18 cellular contexts compared by ENCODE assay signal in the genomic region with DNA sequence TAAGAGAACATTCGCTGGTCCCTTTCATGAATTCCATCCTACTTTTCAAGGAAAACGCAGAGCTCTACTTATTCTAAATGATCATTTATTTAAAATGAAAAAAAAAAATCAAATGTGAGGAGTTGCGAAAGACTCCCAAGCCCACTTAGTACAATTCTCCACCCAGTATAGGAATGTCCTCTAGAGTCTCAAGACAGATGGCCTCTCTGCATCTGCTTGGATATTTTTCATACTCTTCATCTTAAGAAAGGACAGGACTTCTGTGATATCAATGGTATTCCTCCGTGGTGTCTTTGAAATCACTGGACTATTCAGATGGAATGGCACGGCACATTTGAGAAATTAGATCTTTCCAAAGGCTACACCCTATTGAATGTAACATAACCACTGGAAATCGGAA.
A peak's percentile ranks its signal among the peaks of the same experiment; 100 is the strongest.
DNase-seq lines count a peak whose midpoint lies in the region; ATAC-seq, FAIRE-seq and TF ChIP-seq lines count a peak whose summit lies in the region.
"Had no signal": no experiment of that assay in that cellular context is flagged by ENCODE, and none has a peak within 500 bp of the region (broad histone marks: within the 10 kb centered on the region; RNA-seq: fewer than 3 reads in every experiment).

No MANE protein-coding gene starts in this region.

- no peak for TF ChIP-seq RAD21 in HepG2 (CRISPR knock-in tag; IDR thresholded peaks at IDR 0.05)

- in situ Hi-C loops in HepG2 (cut with HindIII; ENCODE audit: extremely low pct_ligation_motif_present, low pct_unique_long_range_greater_than_20kb), result no loop called here

- H3K4me2 ChIP-seq in HepG2 (ENCODE audit: low read depth, low read length), result no peak overlapping the region
- no peak overlapping the region for H3K4me2 ChIP-seq in MM.1S (ENCODE audit: low read depth, low read length)
- H3K4me2 ChIP-seq: A549; BLaER1 treated with 17β-estradiol and CSF1 and Interleukin-3, amounts not matched to agents 10 nM and 100 nM had no signal

- no peak for FAIRE-seq in HepG2 (lab: Jason Lieb, UNC)
- FAIRE-seq: A549 had no signal

- H3K27ac Mint-ChIP-seq in WTC11, result 0 out of 2 replicates have a peak overlapping the region, but pooled peaks have one; percentile 34
- H3K27ac Mint-ChIP-seq: B cell; CD8-positive, alpha-beta T cell; IgD-negative memory B cell had no signal

- peaks cover 9% of the 10 kb centered on the region for H3K4me1 ChIP-seq in HepG2 (ENCODE audit: insufficient read depth, low read length)
- H3K4me1 ChIP-seq in right lobe of liver, result peaks cover 0 to 12% (median 6%) of the 10 kb centered on the region in 4 donors
- H3K4me1 ChIP-seq in MM.1S (ENCODE audit: low read length), result no peaks in the 10 kb centered on the region
- H3K4me1 ChIP-seq: A549; BLaER1 treated with 17β-estradiol and CSF1 and Interleukin-3, amounts not matched to agents 10 nM and 100 nM had no signal

- TF ChIP-seq CTCF in HepG2 (CRISPR knock-in tag; IDR thresholded peaks at IDR 0.05) (no peak), right lobe of liver (IDR thresholded peaks at IDR 0.05) (no peak), WTC11 (IDR thresholded peaks at IDR 0.05) (no peak), MM.1S (IDR thresholded peaks at IDR 0.05; ENCODE audit: low read length) (no peak)

- H3K27ac ChIP-seq in HepG2 (ENCODE audit: extremely low read length, insufficient read depth, low read length) (no peak overlapping the region), right lobe of liver (no peak overlapping the region), MM.1S (ENCODE audit: low read length) (no peak overlapping the region)
- H3K27ac ChIP-seq: 22Rv1; A549; BLaER1 treated with 17β-estradiol and CSF1 and Interleukin-3, amounts not matched to agents 10 nM and 100 nM had no signal

- no peak for TF ChIP-seq POLR2A in HepG2 (IDR thresholded peaks at IDR 0.05; ENCODE audit: insufficient read depth in 1 of 2, low read depth in 2 of 2, low read length in 2 of 2)
- no peak for TF ChIP-seq POLR2A in right lobe of liver (IDR thresholded peaks at IDR 0.05)

- no peaks in the 10 kb centered on the region for H3F3A ChIP-seq in MM.1S (ENCODE audit: insufficient read depth, low read length)

- no peaks in the 10 kb centered on the region for H3K9me3 ChIP-seq in HepG2 (ENCODE audit: low read length)
- H3K9me3 ChIP-seq in right lobe of liver, result no peaks in the 10 kb centered on the region
- H3K9me3 ChIP-seq in MM.1S (replicated peaks; ENCODE audit: insufficient read depth, low read length), result no peaks in the 10 kb centered on the region

- intact Hi-C loops in HepG2 (cut with micrococcal nuclease; ENCODE audit: unreplicated experiment) (no loop called here), right lobe of liver (cut with DNase I) (no loop called here)

- POLR2A ChIA-PET in HepG2 (lab: Yijun Ruan, JAX), result no interaction called here
- POLR2A ChIA-PET in WTC11 (lab: Charles Lee), result no interaction called here

- no peak for TF ChIP-seq EP300 in HepG2 (IDR thresholded peaks at IDR 0.05; ENCODE audit: low read depth in 2 of 2, low read length in 2 of 2)
- TF ChIP-seq EP300 in HepG2 (CRISPR knock-in tag; IDR thresholded peaks at IDR 0.05; ENCODE audit: borderline replicate concordance), result no peak

- no peak for ATAC-seq in HepG2
- no peak for ATAC-seq in right lobe of liver
- no peak for ATAC-seq in WTC11
- ATAC-seq in GM21529 (IDR thresholded peaks at IDR 0.05; ENCODE audit: unreplicated experiment), result no peak
- ATAC-seq: A549; CD8-positive, alpha-beta T cell had no signal

- no peaks in the 10 kb centered on the region for H3K9me2 ChIP-seq in MM.1S (replicated peaks; ENCODE audit: insufficient read depth, low read length)

- H2AFZ ChIP-seq in HepG2 (ENCODE audit: low read length) (no peak overlapping the region), MM.1S (ENCODE audit: low read length) (no peak overlapping the region)

- H4K20me1 ChIP-seq in HepG2 (ENCODE audit: insufficient read depth, low read length) (0 out of 2 replicates have a peak, but pooled peaks cover 4% of the 10 kb centered on the region), MM.1S (ENCODE audit: insufficient read depth, low read length) (no peaks in the 10 kb centered on the region)
- H4K20me1 ChIP-seq: BLaER1 treated with 17β-estradiol and CSF1 and Interleukin-3, amounts not matched to agents 10 nM and 100 nM had no signal

- BruUV-seq in HepG2 (replicated peaks; lab: Mats Ljungman, UMichigan), result no TSS peak

- H3K9ac ChIP-seq in HepG2 (ENCODE audit: insufficient read depth, low read depth, low read length), result no peak overlapping the region
- no peak overlapping the region for H3K9ac ChIP-seq in MM.1S (ENCODE audit: low read length)
- H3K9ac ChIP-seq: BLaER1 treated with 17β-estradiol and CSF1 and Interleukin-3, amounts not matched to agents 10 nM and 100 nM had no signal

- no peak overlapping the region for H3K4me3 Mint-ChIP-seq in WTC11
- H3K4me3 Mint-ChIP-seq: B cell; CD8-positive, alpha-beta T cell; IgD-negative memory B cell had no signal

- no peaks in the 10 kb centered on the region for H3K36me3 Mint-ChIP-seq in WTC11
- H3K36me3 Mint-ChIP-seq: CD8-positive, alpha-beta T cell; IgD-negative memory B cell had no signal

- DNase-seq in HepG2 (ENCODE audit: low spot score), result no peak
- DNase-seq in right lobe of liver, result no peak
- no peak for DNase-seq in WTC11 (ENCODE audit: low spot score)
- DNase-seq in myocyte (ENCODE audit: low read depth), result peak; percentile 61
- no peak for DNase-seq in activated T-cell treated with anti-CD3 and anti-CD28 coated beads, Interleukin-2, amount 50 U/mL, for 1 hour
- no peak for DNase-seq in MM.1S
- no peak for DNase-seq in NCI-H2107 (lab: John Stamatoyannopoulos, UW)
- DNase-seq: Calu3; CD8-positive, alpha-beta T cell; DMS79 treated with DMSO at 0.1 percent for 48 hours; GF-D8; HCEC 1CT had no signal

- H3K4me3 ChIP-seq in HepG2 (replicated peaks in 1 of 3; ENCODE audit: insufficient read depth in 1 of 3, low read depth in 2 of 3, low read length in 3 of 3) (no peak overlapping the region), right lobe of liver (no peak overlapping the region), MM.1S (ENCODE audit: low read length) (no peak overlapping the region)
- H3K4me3 ChIP-seq: A549; BLaER1 treated with 17β-estradiol and CSF1 and Interleukin-3, amounts not matched to agents 10 nM and 100 nM had no signal

- H3K27me3 Mint-ChIP-seq in WTC11 (ENCODE audit: low read depth), result no peaks in the 10 kb centered on the region
- H3K27me3 Mint-ChIP-seq: B cell, IgD-negative memory B cell had no signal

- CTCF ChIA-PET in HepG2 (lab: Yijun Ruan, JAX; ENCODE audit: low intra/inter-chr PET ratio, low total read pairs), result no interaction called here
- CTCF ChIA-PET in WTC11 (lab: Charles Lee), result interaction anchor here (0.6 kb wide), 1 partner anchor 897 kb away, joined by 4 read pairs; no protein-coding TSS in a partner anchor

- H3K4me1 Mint-ChIP-seq in WTC11, result peaks cover 23% of the 10 kb centered on the region
- H3K4me1 Mint-ChIP-seq: B cell, IgD-negative memory B cell had no signal

- H3K79me2 ChIP-seq in HepG2 (ENCODE audit: insufficient read depth, low read length) (peaks cover 64% of the 10 kb centered on the region), MM.1S (ENCODE audit: low read length) (no peaks in the 10 kb centered on the region)

- H3K27me3 ChIP-seq in HepG2 (ENCODE audit: control insufficient read depth in 1 of 2, insufficient read depth in 2 of 2, low read length in 2 of 2), result no peaks in the 10 kb centered on the region
- H3K27me3 ChIP-seq in right lobe of liver, result no peaks in the 10 kb centered on the region
- no peaks in the 10 kb centered on the region for H3K27me3 ChIP-seq in MM.1S (replicated peaks; ENCODE audit: insufficient read depth, low read length)
- H3K27me3 ChIP-seq: BLaER1 treated with 17β-estradiol and CSF1 and Interleukin-3, amounts not matched to agents 10 nM and 100 nM had no signal

- WGBS in HepG2 (ENCODE audit: low lambda C conversion rate), result 98% methylated on average over 6 of the region's 6 CpGs
- WGBS in right lobe of liver (ENCODE audit: insufficient coverage, low coverage, low lambda C conversion rate, missing lambda C conversion rate), result 96% methylated on average over 6 of the region's 6 CpGs

- no peaks in the 10 kb centered on the region for H3K9me3 Mint-ChIP-seq in WTC11
- H3K9me3 Mint-ChIP-seq: CD8-positive, alpha-beta T cell had no signal

- H3K36me3 ChIP-seq in HepG2 (replicated peaks in 1 of 2; ENCODE audit: control insufficient read depth in 1 of 2, insufficient read depth in 2 of 2, low read length in 2 of 2), result peaks cover 0 to 1% of the 10 kb centered on the region in 2 experiments; a peak in 3 of 5 replicates
- H3K36me3 ChIP-seq in right lobe of liver, result no peaks in the 10 kb centered on the region
- no peaks in the 10 kb centered on the region for H3K36me3 ChIP-seq in MM.1S (replicated peaks; ENCODE audit: insufficient read depth, low read length)

TF ChIP-seq in HepG2, 621 proteins besides CTCF, POLR2A, EP300 and RAD21 (continues in another document):
- TF ChIP-seq CEBPB (IDR thresholded peaks at IDR 0.05; ENCODE audit: borderline replicate concordance, low read depth, low read length), result peak; percentile 18; the same call in 1 of the 2 replicates

TF ChIP-seq in WTC11, 78 proteins besides CTCF, POLR2A, EP300 and RAD21 (continues in another document):
- TF ChIP-seq ATF3 (CRISPR knock-in tag; conservative IDR thresholded peaks at IDR 0.05) (no peak), GTF2I (CRISPR knock-in tag; conservative IDR thresholded peaks at IDR 0.05) (no peak), RORB (CRISPR knock-in tag; IDR thresholded peaks at IDR 0.05) (no peak)
- TF ChIP-seq, protein P1, sequence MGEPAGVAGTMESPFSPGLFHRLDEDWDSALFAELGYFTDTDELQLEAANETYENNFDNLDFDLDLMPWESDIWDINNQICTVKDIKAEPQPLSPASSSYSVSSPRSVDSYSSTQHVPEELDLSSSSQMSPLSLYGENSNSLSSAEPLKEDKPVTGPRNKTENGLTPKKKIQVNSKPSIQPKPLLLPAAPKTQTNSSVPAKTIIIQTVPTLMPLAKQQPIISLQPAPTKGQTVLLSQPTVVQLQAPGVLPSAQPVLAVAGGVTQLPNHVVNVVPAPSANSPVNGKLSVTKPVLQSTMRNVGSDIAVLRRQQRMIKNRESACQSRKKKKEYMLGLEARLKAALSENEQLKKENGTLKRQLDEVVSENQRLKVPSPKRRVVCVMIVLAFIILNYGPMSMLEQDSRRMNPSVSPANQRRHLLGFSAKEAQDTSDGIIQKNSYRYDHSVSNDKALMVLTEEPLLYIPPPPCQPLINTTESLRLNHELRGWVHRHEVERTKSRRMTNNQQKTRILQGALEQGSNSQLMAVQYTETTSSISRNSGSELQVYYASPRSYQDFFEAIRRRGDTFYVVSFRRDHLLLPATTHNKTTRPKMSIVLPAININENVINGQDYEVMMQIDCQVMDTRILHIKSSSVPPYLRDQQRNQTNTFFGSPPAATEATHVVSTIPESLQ (CRISPR knock-in tag; IDR thresholded peaks at IDR 0.05), result no peak
